ENCODE assay signal across 22 cellular contexts in the genomic region with DNA sequence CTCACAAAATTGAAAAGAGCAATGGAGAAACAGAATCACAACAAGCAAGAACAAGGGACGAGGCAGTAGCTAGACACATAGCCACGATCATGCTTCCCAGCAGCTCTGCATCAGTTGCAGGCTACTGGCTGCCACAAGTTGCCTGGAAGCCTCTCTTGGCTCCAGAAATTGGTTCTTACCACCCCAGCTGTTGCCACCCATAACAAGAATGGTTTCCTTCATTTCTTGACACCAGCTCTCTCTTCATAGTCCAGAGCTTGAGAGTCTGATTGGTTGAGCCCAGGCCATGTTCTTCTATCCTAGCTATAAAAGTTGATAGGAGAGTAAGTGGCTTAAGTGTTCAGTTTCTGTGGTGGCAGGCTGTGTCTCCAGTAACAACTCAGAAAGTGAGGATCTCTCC.
"Had no signal": no experiment of that assay in that cellular context is flagged by ENCODE, and none has a peak within 500 bp of the region (broad histone marks: within the 10 kb centered on the region; RNA-seq: fewer than 3 reads in every experiment).

No MANE protein-coding gene starts in this region.

- H3K4me3 ChIP-seq: hepatocyte, left ventricle myocardium inferior, lung, ovary, right atrium auricular region, right lobe of liver, skin epidermis, stomach, testis, thyroid gland, transverse colon, upper lobe of right lung had no signal

- H3K36me3 ChIP-seq: left ventricle myocardium inferior, ovary, right atrium auricular region, right lobe of liver, stomach, thyroid gland, transverse colon, upper lobe of right lung had no signal

- H3K36me3 Mint-ChIP-seq: natural killer cell treated with Interleukin-12 subunit alpha and Interleukin-12 subunit beta and Interleukin-15 and Interleukin-18, amount 100 ng/mL, for 72 hours; stimulated activated naive B cell treated with anti-CD40 and anti-IgM and Interleukin-4, amounts not matched to agents 10 μg/mL and 1 μg/mL and 100 μg/mL, for 72 hours had no signal

- DNase-seq: islet precursor cell; left ventricle myocardium inferior; naive thymus-derived CD4-positive, alpha-beta T cell; ovary; right lobe of liver; stimulated activated CD4-positive, alpha-beta T cell treated with anti-CD3 and anti-CD28 coated beads, Interleukin-12 subunit alpha, Interleukin-12 subunit beta, amount 100 ng/mL, for 4 hours; stimulated activated CD4-positive, alpha-beta T cell treated with anti-CD3 and anti-CD28 coated beads, Interleukin-15, amount 100 ng/mL, for 24 hours; stimulated activated CD4-positive, alpha-beta T cell treated with anti-CD3 and anti-CD28 coated beads, Interleukin-2, amount 100 ng/mL, for 24 hours; stimulated activated CD4-positive, alpha-beta T cell treated with anti-CD3 and anti-CD28 coated beads, Interleukin-4, amount 100 ng/mL, for 1 hour; stimulated activated naive B cell treated with anti-CD40 and anti-IgM and Interleukin-4, amounts not matched to agents 10 μg/mL and 1 μg/mL and 100 μg/mL, for 72 hours; stimulated activated naive CD8-positive, alpha-beta T cell treated with anti-CD3 and anti-CD28 coated beads, Interleukin-15, Interleukin-2, amounts not matched to agents 100 U/mL and 50 U/mL, for 24 hours; stomach; testis; thyroid gland; transverse colon; upper lobe of right lung had no signal

- H3K27me3 Mint-ChIP-seq: stimulated activated naive B cell treated with anti-CD40 and anti-IgM and Interleukin-4, amounts not matched to agents 10 μg/mL and 1 μg/mL and 100 μg/mL, for 72 hours had no signal

- H3K27ac Mint-ChIP-seq: naive thymus-derived CD4-positive, alpha-beta T cell; natural killer cell treated with Interleukin-12 subunit alpha and Interleukin-12 subunit beta and Interleukin-15 and Interleukin-18, amount 100 ng/mL, for 72 hours; progenitor cell of endocrine pancreas; stimulated activated naive B cell treated with anti-CD40 and anti-IgM and Interleukin-4, amounts not matched to agents 10 μg/mL and 1 μg/mL and 100 μg/mL, for 72 hours had no signal

- ATAC-seq: naive thymus-derived CD4-positive, alpha-beta T cell; natural killer cell treated with Interleukin-12 subunit alpha and Interleukin-12 subunit beta and Interleukin-15 and Interleukin-18, amount 100 ng/mL, for 72 hours; right lobe of liver; stimulated activated naive B cell treated with anti-CD40 and anti-IgM and Interleukin-4, amounts not matched to agents 10 μg/mL and 1 μg/mL and 100 μg/mL, for 72 hours; stimulated activated naive CD8-positive, alpha-beta T cell treated with anti-CD3 and anti-CD28 coated beads, Interleukin-15, Interleukin-2, amounts not matched to agents 100 U/mL and 50 U/mL, for 24 hours; upper lobe of right lung had no signal

- H3K27ac ChIP-seq: hepatocyte, left ventricle myocardium inferior, ovary, right atrium auricular region, right lobe of liver, skin epidermis, stomach, testis, thyroid gland, transverse colon, upper lobe of right lung had no signal

- H3K4me3 Mint-ChIP-seq: naive thymus-derived CD4-positive, alpha-beta T cell; natural killer cell treated with Interleukin-12 subunit alpha and Interleukin-12 subunit beta and Interleukin-15 and Interleukin-18, amount 100 ng/mL, for 72 hours; stimulated activated naive B cell treated with anti-CD40 and anti-IgM and Interleukin-4, amounts not matched to agents 10 μg/mL and 1 μg/mL and 100 μg/mL, for 72 hours had no signal

- H3K9me3 ChIP-seq: left ventricle myocardium inferior, ovary, right atrium auricular region, right lobe of liver, stomach, testis, thyroid gland, transverse colon, upper lobe of right lung had no signal

- H2AFZ ChIP-seq: hepatocyte had no signal

- H3K79me2 ChIP-seq: hepatocyte had no signal

- H3K9me3 Mint-ChIP-seq: natural killer cell treated with Interleukin-12 subunit alpha and Interleukin-12 subunit beta and Interleukin-15 and Interleukin-18, amount 100 ng/mL, for 72 hours had no signal

- H3K27me3 ChIP-seq: hepatocyte, ovary, right atrium auricular region, right lobe of liver, stomach, testis, thyroid gland, transverse colon, upper lobe of right lung had no signal

- H3K4me1 ChIP-seq: right atrium auricular region, right lobe of liver, stomach, testis, upper lobe of right lung had no signal

- H3K4me2 ChIP-seq: hepatocyte had no signal
